12 cellular contexts compared by ENCODE assay signal in the genomic region with DNA sequence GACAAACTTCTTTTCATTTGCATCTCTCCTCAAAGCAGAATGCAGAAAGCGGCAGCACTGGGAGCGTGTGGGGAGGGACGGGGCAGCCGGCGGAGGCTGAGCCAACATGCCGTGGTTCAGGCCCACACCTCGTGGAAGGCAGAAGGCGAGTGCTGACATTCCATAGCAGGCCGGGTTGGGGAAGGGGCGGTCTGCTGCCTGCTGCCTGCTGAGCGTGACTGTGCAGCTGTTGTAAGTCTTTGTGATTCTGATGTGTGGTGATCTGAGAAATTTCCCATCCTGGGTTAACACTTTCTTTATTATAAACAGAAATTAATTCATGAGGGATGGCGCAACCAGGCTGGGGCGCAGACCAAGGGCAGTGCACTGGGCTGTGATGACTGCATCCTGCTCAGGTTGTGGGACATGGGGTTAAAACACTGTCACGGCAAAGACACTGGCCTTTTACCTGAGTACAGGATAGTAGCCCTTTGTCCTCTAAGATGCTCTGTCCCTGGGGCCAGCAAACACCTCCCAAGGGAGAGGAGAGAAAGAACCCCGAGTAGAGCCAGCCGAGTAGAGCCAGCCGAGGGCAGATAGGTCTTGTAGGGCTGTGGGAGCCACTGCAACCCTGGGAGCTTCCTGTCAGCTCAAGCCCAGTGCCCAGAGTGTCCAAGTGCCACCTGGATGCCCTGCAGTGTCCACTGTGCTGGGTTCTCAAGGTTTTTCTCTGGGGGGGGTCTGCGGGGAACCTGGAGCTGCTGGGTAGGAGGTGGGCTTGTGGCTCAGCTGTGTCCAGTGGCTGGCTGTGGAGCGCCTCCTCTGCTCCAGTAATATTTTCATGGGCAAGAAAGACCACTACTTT. TPM values are rescaled to one million over a fixed set of nuclear protein-coding genes. Genes with fewer than 3 reads are reported as not detected.
A peak's percentile ranks its signal among the peaks of the same experiment; 100 is the strongest.
DNase-seq lines count a peak whose midpoint lies in the region; ATAC-seq and TF ChIP-seq lines count a peak whose summit lies in the region.
"Had no signal": no experiment of that assay in that cellular context is flagged by ENCODE, and none has a peak within 500 bp of the region (broad histone marks: within the 10 kb centered on the region; RNA-seq: fewer than 3 reads in every experiment).

No MANE protein-coding gene starts in this region.

- DNase-seq in ELF-1 (ENCODE audit: low read depth, low spot score): peak; percentile 87
- DNase-seq in PC-3: no peak
- no peak for DNase-seq in sciatic nerve (ENCODE audit: low spot score)
- no peak for DNase-seq in stimulated activated naive CD4-positive, alpha-beta T cell treated with Interleukin-2 at 50 U/mL for 16 hours (lab: John Stamatoyannopoulos, UW)
- DNase-seq in effector CD4-positive, alpha-beta T cell: no peak
- DNase-seq in brain microvascular endothelial cell: no peak
- DNase-seq: activated naive CD4-positive, alpha-beta T cell; erythroblast; GOT3; occipital lobe had no signal

- H3K27ac ChIP-seq in PC-3 (ENCODE audit: low read length) (peak overlapping the region; percentile 43), iPS-18a (ENCODE audit: low read length) (peak overlapping the region; percentile 88), brain microvascular endothelial cell (no peak overlapping the region)

- H3K9me3 ChIP-seq in PC-3 (ENCODE audit: low read length) (no peaks in the 10 kb centered on the region), iPS-18a (ENCODE audit: control insufficient read depth, low read depth, low read length) (no peaks in the 10 kb centered on the region)

- peaks cover 4% of the 10 kb centered on the region; the same call in 1 of the 2 replicates for H4K20me1 ChIP-seq in PC-3 (ENCODE audit: low read length)

- H3K4me1 ChIP-seq in PC-3 (ENCODE audit: insufficient read depth, low read length) (peaks cover 33% of the 10 kb centered on the region), iPS-18a (ENCODE audit: control insufficient read depth, low read depth, low read length) (peaks cover 24% of the 10 kb centered on the region)

- no peaks in the 10 kb centered on the region for H3K9me2 ChIP-seq in PC-3 (replicated peaks; ENCODE audit: low read length)

- H3F3A ChIP-seq in PC-3 (ENCODE audit: low read length, unreplicated experiment): peaks cover 2% of the 10 kb centered on the region

- no peak overlapping the region for H3K4me3 ChIP-seq in PC-3 (ENCODE audit: low read length)
- peak overlapping the region; percentile 34 for H3K4me3 ChIP-seq in iPS-18a (ENCODE audit: low read length)
- no peak overlapping the region for H3K4me3 ChIP-seq in brain microvascular endothelial cell (ENCODE audit: low read depth, low read length)

- intact Hi-C loops in PC-3 (cut with micrococcal nuclease): no loop called here
- intact Hi-C loops in sciatic nerve (cut with DNase I): no loop called here

- ATAC-seq in PC-3 (peak; percentile 48), sciatic nerve (peak; percentile 38), GM21360 (IDR thresholded peaks at IDR 0.05; ENCODE audit: unreplicated experiment) (no peak)

- H3K4me2 ChIP-seq in PC-3 (ENCODE audit: low read length): peak overlapping the region; percentile 65

- BruUV-seq in PC-3 (replicated peaks; lab: Mats Ljungman, UMichigan): no TSS peak

- POLR2A ChIA-PET in PC-3 (lab: Charles Lee; ENCODE audit: unreplicated experiment): no interaction called here

- H3K9ac ChIP-seq in PC-3 (ENCODE audit: low read length) (no peak overlapping the region), iPS-18a (ENCODE audit: low read length) (peak overlapping the region; percentile 59)

- no peaks in the 10 kb centered on the region for H3K79me2 ChIP-seq in PC-3 (ENCODE audit: low read length)

- in situ Hi-C loops in brain microvascular endothelial cell (cut with HindIII; ENCODE audit: low pct_ligation_motif_present, low sequenced_read_pairs): no loop called here

- H2AFZ ChIP-seq in PC-3 (ENCODE audit: low read length): no peak overlapping the region

- TF ChIP-seq CTCF in PC-3 (conservative IDR thresholded peaks at IDR 0.05; ENCODE audit: low read depth, low read length) (no peak), brain microvascular endothelial cell (IDR thresholded peaks at IDR 0.05; ENCODE audit: low read depth, low read length, missing control alignments) (no peak)

- H3K27me3 ChIP-seq in PC-3 (ENCODE audit: low read length) (no peaks in the 10 kb centered on the region), iPS-18a (ENCODE audit: control insufficient read depth, insufficient read depth, low read length) (no peaks in the 10 kb centered on the region), brain microvascular endothelial cell (replicated peaks) (no peaks in the 10 kb centered on the region)

- CTCF ChIA-PET in PC-3 (lab: Charles Lee): interaction anchor here (0.7 kb wide), 1 partner anchor 119 kb away, joined by 3 read pairs; no protein-coding TSS in a partner anchor

- H3K36me3 ChIP-seq in PC-3 (ENCODE audit: low read depth, low read length) (no peaks in the 10 kb centered on the region), iPS-18a (ENCODE audit: control insufficient read depth, low read depth, low read length) (no peaks in the 10 kb centered on the region), brain microvascular endothelial cell (replicated peaks) (no peaks in the 10 kb centered on the region)

RNA-seq across cellular contexts. Expression of a gene that starts 8.8 kb away (rescaled TPM):
- total RNA-seq in PC-3 (2014; rRNA removed): 9.3 and 14.0 TPM in 2 replicates
- 24.7 TPM for total RNA-seq in sciatic nerve

RNA-seq across cellular contexts. Expression of a gene that starts 34.3 kb away (rescaled TPM):
- 5.1 and 5.9 TPM in 2 replicates for total RNA-seq in PC-3 (2014; rRNA removed)
- total RNA-seq in sciatic nerve: 6.5 TPM
